21 cellular contexts compared by ENCODE assay signal in genomic region chr9:12826924-12827655, GRCh38. TPM values are rescaled to one million over a fixed set of nuclear protein-coding genes. Genes with fewer than 3 reads are reported as not detected.
DNase-seq lines count a peak whose midpoint lies in the region; ATAC-seq, FAIRE-seq and TF ChIP-seq lines count a peak whose summit lies in the region.
"Had no signal": no experiment of that assay in that cellular context is flagged by ENCODE, and none has a peak within 500 bp of the region (broad histone marks: within the 10 kb centered on the region; RNA-seq: fewer than 3 reads in every experiment).

No MANE protein-coding gene starts in this region.

- DNase-seq in mammary epithelial cell: no peak
- no peak for DNase-seq in MCF 10A (ENCODE audit: unreplicated experiment)
- peak; percentile 64 for DNase-seq in fibroblast of villous mesenchyme (ENCODE audit: low read depth)
- DNase-seq in D721Med (ENCODE audit: insufficient read length, low spot score): no peak
- DNase-seq: 8988T; BE2C; C1 segment of cervical spinal cord; CD4-positive, CD25-positive, alpha-beta regulatory T cell; CD8-positive, alpha-beta memory T cell; COR-L47; DMS79 treated with DMSO at 0.1 percent for 48 hours; GF-D8; GOT3; H7; HFFc6 had no signal

- no peaks in the 10 kb centered on the region for H4K20me1 ChIP-seq in mammary epithelial cell (ENCODE audit: insufficient read depth, low read length)

- H2AFZ ChIP-seq in mammary epithelial cell (ENCODE audit: low read depth, low read length): no peak overlapping the region

- no peaks in the 10 kb centered on the region for H3K36me3 ChIP-seq in mammary epithelial cell (ENCODE audit: insufficient read depth, low read length)
- peaks cover 0 to 4% of the 10 kb centered on the region in 2 donors for H3K36me3 ChIP-seq in muscle layer of duodenum (ENCODE audit: control insufficient read depth in 1 of 2, insufficient read depth in 2 of 2, low read length in 2 of 2)
- H3K36me3 ChIP-seq: BE2C had no signal

- 55% methylated on average over 3 of the region's 3 CpGs for WGBS in mammary epithelial cell (ENCODE audit: low coverage, missing lambda C conversion rate)

- no peak for ATAC-seq in HG03342 (IDR thresholded peaks at IDR 0.05; ENCODE audit: unreplicated experiment)
- ATAC-seq in HG03571 (IDR thresholded peaks at IDR 0.05; ENCODE audit: unreplicated experiment): no peak
- ATAC-seq: HCT116, HepG2 had no signal

- peaks cover 1% of the 10 kb centered on the region for H3K4me1 ChIP-seq in mammary epithelial cell (ENCODE audit: insufficient read depth, low read length)
- peaks cover 0 to 22% of the 10 kb centered on the region in 2 donors for H3K4me1 ChIP-seq in muscle layer of duodenum (ENCODE audit: control insufficient read depth in 1 of 2, insufficient read depth in 2 of 2, low read length in 2 of 2)
- H3K4me1 ChIP-seq: BE2C had no signal

- no peaks in the 10 kb centered on the region for H3K79me2 ChIP-seq in mammary epithelial cell (ENCODE audit: insufficient read depth, low read length)

- no peak overlapping the region for H3K4me3 Mint-ChIP-seq in MCF 10A (ENCODE audit: unreplicated experiment)
- H3K4me3 Mint-ChIP-seq: CD4-positive, CD25-positive, alpha-beta regulatory T cell; CD8-positive, alpha-beta memory T cell; HFFc6; IgD-negative memory B cell had no signal

- no peak for FAIRE-seq in D721Med (lab: Jason Lieb, UNC)
- FAIRE-seq: HepG2 had no signal

- POLR2A ChIA-PET in MCF 10A (lab: Yijun Ruan, JAX): no interaction called here

- H3K27ac Mint-ChIP-seq in MCF 10A (ENCODE audit: low read depth, unreplicated experiment): no peak overlapping the region
- H3K27ac Mint-ChIP-seq: CD4-positive, CD25-positive, alpha-beta regulatory T cell; CD8-positive, alpha-beta memory T cell; HFFc6; IgD-negative memory B cell had no signal

- no peak overlapping the region for H3K27ac ChIP-seq in mammary epithelial cell (ENCODE audit: insufficient read depth, low read depth, low read length)
- H3K27ac ChIP-seq in muscle layer of duodenum (ENCODE audit: low read length): peak overlapping the region; percentile 39

- CTCF ChIA-PET in mammary epithelial cell (lab: Charles Lee; ENCODE audit: low non-redundant PET) (no interaction called here), MCF 10A (lab: Yijun Ruan, JAX) (interaction anchor here (0.5 to 3.1 kb wide), 3 partner anchors 9 to 207 kb away, joined by 3 to 12 read pairs (median 4); no protein-coding TSS in a partner anchor)

- no peaks in the 10 kb centered on the region for H3K27me3 Mint-ChIP-seq in MCF 10A (ENCODE audit: insufficient read depth, unreplicated experiment)
- H3K27me3 Mint-ChIP-seq: CD4-positive, CD25-positive, alpha-beta regulatory T cell; CD8-positive, alpha-beta memory T cell; IgD-negative memory B cell had no signal

- intact Hi-C loops in mammary epithelial cell (cut with micrococcal nuclease): loop anchor here (5.0 kb wide), 1 partner anchor 55 kb away; no protein-coding TSS in a partner anchor
- intact Hi-C loops in MCF 10A (cut with micrococcal nuclease): no loop called here

- peaks cover 3% of the 10 kb centered on the region for H3K36me3 Mint-ChIP-seq in MCF 10A (ENCODE audit: insufficient read depth, unreplicated experiment)
- H3K36me3 Mint-ChIP-seq: CD4-positive, CD25-positive, alpha-beta regulatory T cell; CD8-positive, alpha-beta memory T cell; IgD-negative memory B cell had no signal

- H3K9me3 ChIP-seq in mammary epithelial cell (replicated peaks; ENCODE audit: insufficient read depth, low read length): no peaks in the 10 kb centered on the region
- H3K9me3 ChIP-seq in muscle layer of duodenum (ENCODE audit: control insufficient read depth in 1 of 2, low read length in 2 of 2): no peaks in the 10 kb centered on the region
- H3K9me3 ChIP-seq: BE2C had no signal

- H3K27me3 ChIP-seq in mammary epithelial cell (ENCODE audit: insufficient read depth, low read length) (no peaks in the 10 kb centered on the region), muscle layer of duodenum (ENCODE audit: low read depth, low read length) (no peaks in the 10 kb centered on the region)
- H3K27me3 ChIP-seq: BE2C had no signal

- H3K4me3 ChIP-seq in mammary epithelial cell (replicated peaks in 1 of 3; ENCODE audit: insufficient read depth in 1 of 3, low read depth in 2 of 3, low read length in 3 of 3): no peak overlapping the region
- H3K4me3 ChIP-seq in fibroblast of villous mesenchyme (ENCODE audit: low read depth, low read length): no peak overlapping the region
- no peak overlapping the region for H3K4me3 ChIP-seq in muscle layer of duodenum (ENCODE audit: low read depth in 1 of 2, low read length in 2 of 2)

- in situ Hi-C loops in mammary epithelial cell (cut with MboI; ENCODE audit: low sequenced_read_pairs in 2 of 2): no loop called here

- TF ChIP-seq CTCF in mammary epithelial cell (conservative IDR thresholded peaks at IDR 0.05 in 1 of 2, IDR thresholded peaks at IDR 0.05 in 1 of 2; ENCODE audit: extremely low read depth in 1 of 2, insufficient read depth in 1 of 2, low read depth in 1 of 2, low read length in 2 of 2) (no peak), MCF 10A (IDR thresholded peaks at IDR 0.05; ENCODE audit: unreplicated experiment) (no peak), fibroblast of villous mesenchyme (IDR thresholded peaks at IDR 0.05; ENCODE audit: insufficient read depth, low read depth, low read length) (no peak), D721Med (IDR thresholded peaks at IDR 0.05; ENCODE audit: insufficient read depth, missing control alignments) (no peak)

- TSS peak; percentile 2 for BruUV-seq in mammary epithelial cell (replicated peaks; lab: Mats Ljungman, UMichigan)
- BruUV-seq in MCF 10A (replicated peaks; lab: Mats Ljungman, UMichigan): no TSS peak

- no peak overlapping the region for H3K9ac ChIP-seq in mammary epithelial cell (ENCODE audit: insufficient read depth, low read length)

- H3K9me3 Mint-ChIP-seq in MCF 10A (ENCODE audit: unreplicated experiment): no peaks in the 10 kb centered on the region
- H3K9me3 Mint-ChIP-seq: HFFc6, IgD-negative memory B cell had no signal

- no peak overlapping the region for H3K4me2 ChIP-seq in mammary epithelial cell (ENCODE audit: insufficient read depth, low read depth, low read length)

- H3K4me1 Mint-ChIP-seq in MCF 10A (ENCODE audit: insufficient read depth, unreplicated experiment): no peaks in the 10 kb centered on the region
- H3K4me1 Mint-ChIP-seq: CD4-positive, CD25-positive, alpha-beta regulatory T cell; CD8-positive, alpha-beta memory T cell; IgD-negative memory B cell had no signal

- dilution Hi-C loops in mammary epithelial cell (cut with HindIII; ENCODE audit: low sequenced_read_pairs): no loop called here

RNA-seq across cellular contexts. Expression of gene LURAP1L, which starts 52.3 kb away (rescaled TPM):
- total RNA-seq in mammary epithelial cell (10 to 100 TPM; 52.9 to 57.8 TPM), MCF 10A (2022) (59.2 and 80.4 TPM in 2 replicates), fibroblast of villous mesenchyme (38.0 and 49.0 TPM in 2 replicates)
- polyA plus RNA-seq in mammary epithelial cell: 16.6 TPM
- polyA minus RNA-seq in mammary epithelial cell: 20.7 TPM
- total RNA-seq: CD4-positive, CD25-positive, alpha-beta regulatory T cell; CD8-positive, alpha-beta memory T cell had no signal
- polyA plus RNA-seq: CD4-positive, CD25-positive, alpha-beta regulatory T cell; CD8-positive, alpha-beta memory T cell; IgD-negative memory B cell had no signal
